In genomic region chr12:89244536-89244935, GRCh38 we compare ENCODE assay signal across 8 cellular contexts.
DNase-seq lines count a peak whose midpoint lies in the region; ATAC-seq and TF ChIP-seq lines count a peak whose summit lies in the region.

No MANE protein-coding gene starts in this region.

- BruUV-seq in IMR-90 (replicated peaks; lab: Mats Ljungman, UMichigan) = no TSS peak

- peak overlapping the region; percentile 71; the same call in 1 of the 2 replicates for H3K23ac ChIP-seq in IMR-90 (ENCODE audit: low read depth, low read length)

- H3K4me2 ChIP-seq in IMR-90 (ENCODE audit: low read depth, low read length) = peak overlapping the region; percentile 50; the same call in 1 of the 2 replicates

- peak overlapping the region; percentile 54 for H4K91ac ChIP-seq in IMR-90 (ENCODE audit: insufficient read depth, low read depth, low read length)

- CTCF ChIA-PET in IMR-90 (lab: Yijun Ruan, JAX) = interaction anchor here (0.6 to 1.5 kb wide), 3 partner anchors 11 to 127 kb away, joined by 3 to 4 read pairs (median 3); no protein-coding TSS in a partner anchor

- no peaks in the 10 kb centered on the region for H3K36me3 ChIP-seq in GM06990 (ENCODE audit: control insufficient read depth, insufficient read depth, low read length)
- H3K36me3 ChIP-seq in IMR-90 (ENCODE audit: control insufficient read depth, insufficient read depth, low read length) = no peaks in the 10 kb centered on the region

- H2AFZ ChIP-seq in IMR-90 (replicated peaks; ENCODE audit: low read length, poor library complexity) = peak overlapping the region; percentile 74

- H3K27ac Mint-ChIP-seq in activated T-helper 1 cell treated with anti-CD3 and anti-CD28 coated beads, Interleukin-12 subunit alpha, Interleukin-12 subunit beta, Interleukin-2, Interleukin-4 antibody, amounts not matched to agents 30 ng/mL and 10 ng/mL and 1 ng/mL, durations not matched to agents 14 hours and 24 hours and 36 hours = peak overlapping the region; percentile 84
- peak overlapping the region in 3 of 6 donors; percentile 56 to 77 (median 73) for H3K27ac Mint-ChIP-seq in naive B cell

- H4K5ac ChIP-seq in IMR-90 (ENCODE audit: low read depth, low read length) = peak overlapping the region; percentile 3; the same call in 1 of the 2 replicates

- H4K20me1 ChIP-seq in IMR-90 (ENCODE audit: insufficient read depth, low read length) = no peaks in the 10 kb centered on the region

- peak overlapping the region; percentile 15 for H2AK9ac ChIP-seq in IMR-90 (replicated peaks; ENCODE audit: low read depth, low read length, poor library complexity)

- H3K79me1 ChIP-seq in IMR-90 (ENCODE audit: low read depth in 1 of 2, low read length in 2 of 2) = no peaks in the 10 kb centered on the region

- H3K27me3 ChIP-seq in GM06990 (replicated peaks; ENCODE audit: control insufficient read depth, insufficient read depth, low read length) = no peaks in the 10 kb centered on the region
- H3K27me3 ChIP-seq in IMR-90 (ENCODE audit: control insufficient read depth, insufficient read depth, low read length) = no peaks in the 10 kb centered on the region

- peak overlapping the region; percentile 29 for H3K27ac ChIP-seq in IMR-90 (ENCODE audit: insufficient read depth, low read length)

- peak overlapping the region; percentile 3 to 92 for H4K8ac ChIP-seq in IMR-90 (ENCODE audit: low read depth in 2 of 2, low read length in 2 of 2)

- peaks cover 15% of the 10 kb centered on the region for H3K36me3 Mint-ChIP-seq in activated T-helper 1 cell treated with anti-CD3 and anti-CD28 coated beads, Interleukin-12 subunit alpha, Interleukin-12 subunit beta, Interleukin-2, Interleukin-4 antibody, amounts not matched to agents 30 ng/mL and 10 ng/mL and 1 ng/mL, durations not matched to agents 14 hours and 24 hours and 36 hours (ENCODE audit: low read depth)
- no peaks in the 10 kb centered on the region for H3K36me3 Mint-ChIP-seq in naive B cell

- POLR2A ChIA-PET in IMR-90 (lab: Charles Lee; ENCODE audit: unreplicated experiment) = interaction anchor here (0.9 to 2.1 kb wide), 3 partner anchors 69 to 109 kb away, joined by 4 to 16 read pairs (median 4); no protein-coding TSS in a partner anchor

- TF ChIP-seq RAD21 in IMR-90 (IDR thresholded peaks at IDR 0.05; ENCODE audit: low read length) = no peak

- DNase-seq in GM06990 (ENCODE audit: extremely low read depth, insufficient read length) (peak; percentile 48), IMR-90 (peak; percentile 64), naive B cell (peak; percentile 54), GOT3 (lab: John Stamatoyannopoulos, UW) (no peak), T-helper 9 cell (no peak)
- DNase-seq in activated T-helper 1 cell treated with anti-CD3 and anti-CD28 coated beads, Interleukin-12 subunit alpha, Interleukin-12 subunit beta, Interleukin-2, Interleukin-4 antibody, amounts not matched to agents 30 ng/mL and 10 ng/mL and 1 ng/mL, durations not matched to agents 14 hours and 24 hours and 36 hours (ENCODE audit: low spot score) = peak; percentile 45
- DNase-seq in activated CD8-positive, alpha-beta memory T cell treated with anti-CD3 and anti-CD28 coated beads, Interleukin-2, amount 50 U/mL, for 4 hours = no peak

- intact Hi-C loops in IMR-90 (cut with micrococcal nuclease) = loop anchor here (10.0 kb wide), 1 partner anchor 210 kb away; no protein-coding TSS in a partner anchor
- intact Hi-C loops in activated T-helper 1 cell treated with anti-CD3 and anti-CD28 coated beads, Interleukin-12 subunit alpha, Interleukin-12 subunit beta, Interleukin-2, Interleukin-4 antibody, amounts not matched to agents 30 ng/mL and 10 ng/mL and 1 ng/mL, durations not matched to agents 14 hours and 24 hours and 36 hours (cut with micrococcal nuclease) = loop anchor here (1.0 to 5.0 kb wide), 15 partner anchors 8 to 513 kb away; partner anchors contain the start of gene DUSP6

- H3K4me3 Mint-ChIP-seq in activated T-helper 1 cell treated with anti-CD3 and anti-CD28 coated beads, Interleukin-12 subunit alpha, Interleukin-12 subunit beta, Interleukin-2, Interleukin-4 antibody, amounts not matched to agents 30 ng/mL and 10 ng/mL and 1 ng/mL, durations not matched to agents 14 hours and 24 hours and 36 hours = peak overlapping the region; percentile 32
- peak overlapping the region in 3 of 8 donors; percentile 23 to 51 (median 40) for H3K4me3 Mint-ChIP-seq in naive B cell

- peaks cover 11% of the 10 kb centered on the region for H3K4me1 ChIP-seq in IMR-90 (ENCODE audit: control insufficient read depth, insufficient read depth, low read length)

- H2AK5ac ChIP-seq in IMR-90 (ENCODE audit: low read depth, low read length) = peak overlapping the region; percentile 24

- H3K4ac ChIP-seq in IMR-90 (ENCODE audit: low read depth, low read length) = peak overlapping the region; percentile 73

- 31% methylated on average over 2 of the region's 3 CpGs; no CpG with 5 or more reads in 1 of the 2 experiments for WGBS in IMR-90 (ENCODE audit: extremely low coverage in 2 of 2, insufficient read length in 1 of 2), 2 experiments

- no peak overlapping the region for H3K4me3 ChIP-seq in GM06990 (replicated peaks; ENCODE audit: low read depth, low read length)
- no peak overlapping the region; the same call in 1 of the 2 replicates for H3K4me3 ChIP-seq in IMR-90 (ENCODE audit: insufficient read depth, low read depth, low read length)

- no peak for TF ChIP-seq POLR2A in IMR-90 (IDR thresholded peaks at IDR 0.05; ENCODE audit: low read depth, low read length)

- H3K18ac ChIP-seq in IMR-90 (ENCODE audit: low read depth, low read length) = peak overlapping the region; percentile 40; the same call in 1 of the 2 replicates

- H2BK120ac ChIP-seq in IMR-90 (ENCODE audit: low read depth, low read length) = peak overlapping the region; percentile 87

- H3K9me1 ChIP-seq in IMR-90 (ENCODE audit: insufficient read depth, low read length) = peaks cover 8% of the 10 kb centered on the region

- no peaks in the 10 kb centered on the region for H3K9me3 ChIP-seq in IMR-90 (ENCODE audit: control insufficient read depth, insufficient read depth, low read length)

- H2BK15ac ChIP-seq in IMR-90 (ENCODE audit: low read depth, low read length) = peak overlapping the region; percentile 38

- H3K14ac ChIP-seq in IMR-90 (replicated peaks; ENCODE audit: low read depth, low read length) = peak overlapping the region; percentile 35

- peak overlapping the region; percentile 87 for H2BK5ac ChIP-seq in IMR-90 (ENCODE audit: low read depth, low read length, poor library complexity, severe bottlenecking)

- peak overlapping the region; percentile 76 for H3K56ac ChIP-seq in IMR-90 (ENCODE audit: extremely low read depth, insufficient read depth, low read length)

- H3K9ac ChIP-seq in IMR-90 (ENCODE audit: low read depth, low read length) = peak overlapping the region; percentile 1; the same call in 1 of the 2 replicates

- H2BK20ac ChIP-seq in IMR-90 (ENCODE audit: low read depth, low read length) = peak overlapping the region; percentile 95

- no peaks in the 10 kb centered on the region for H3K27me3 Mint-ChIP-seq in activated T-helper 1 cell treated with anti-CD3 and anti-CD28 coated beads, Interleukin-12 subunit alpha, Interleukin-12 subunit beta, Interleukin-2, Interleukin-4 antibody, amounts not matched to agents 30 ng/mL and 10 ng/mL and 1 ng/mL, durations not matched to agents 14 hours and 24 hours and 36 hours (ENCODE audit: insufficient read depth)
- H3K27me3 Mint-ChIP-seq in naive B cell = peaks cover 0 to 8% (median 0%) of the 10 kb centered on the region in 3 donors

- ATAC-seq in IMR-90 (ENCODE audit: low read depth) (peak; percentile 68), naive B cell (ENCODE audit: low read depth in 2 of 2) (peak; percentile 86 to 88), GM18907 (IDR thresholded peaks at IDR 0.05; ENCODE audit: unreplicated experiment) (no peak)

- TF ChIP-seq CTCF in GM06990 (IDR thresholded peaks at IDR 0.05; ENCODE audit: insufficient read depth, low read length, poor library complexity, severe bottlenecking) = no peak
- no peak for TF ChIP-seq CTCF in IMR-90 (conservative IDR thresholded peaks at IDR 0.05; ENCODE audit: low read depth, low read length)

- peaks cover 53% of the 10 kb centered on the region for H3K4me1 Mint-ChIP-seq in activated T-helper 1 cell treated with anti-CD3 and anti-CD28 coated beads, Interleukin-12 subunit alpha, Interleukin-12 subunit beta, Interleukin-2, Interleukin-4 antibody, amounts not matched to agents 30 ng/mL and 10 ng/mL and 1 ng/mL, durations not matched to agents 14 hours and 24 hours and 36 hours (ENCODE audit: low read depth)
- peaks cover 17 to 23% (median 21%) of the 10 kb centered on the region in 3 donors for H3K4me1 Mint-ChIP-seq in naive B cell

- peaks cover 24% of the 10 kb centered on the region for H3K9me3 Mint-ChIP-seq in activated T-helper 1 cell treated with anti-CD3 and anti-CD28 coated beads, Interleukin-12 subunit alpha, Interleukin-12 subunit beta, Interleukin-2, Interleukin-4 antibody, amounts not matched to agents 30 ng/mL and 10 ng/mL and 1 ng/mL, durations not matched to agents 14 hours and 24 hours and 36 hours
- peaks cover 0 to 4% (median 0%) of the 10 kb centered on the region in 7 donors for H3K9me3 Mint-ChIP-seq in naive B cell

- in situ Hi-C loops in IMR-90 (cut with MboI; ENCODE audit: low sequenced_read_pairs) = no loop called here

- dilution Hi-C loops in IMR-90 (cut with HindIII; ENCODE audit: low sequenced_read_pairs, unreplicated experiment) = no loop called here

TF ChIP-seq in IMR-90, 13 proteins besides CTCF, POLR2A, EP300 and RAD21:
- TF ChIP-seq CHD1 (IDR thresholded peaks at IDR 0.05; ENCODE audit: low read depth, low read length) (no peak), MXI1 (IDR thresholded peaks at IDR 0.05; ENCODE audit: borderline replicate concordance, low read depth, low read length) (no peak), MAFK (IDR thresholded peaks at IDR 0.05; ENCODE audit: low read depth, low read length) (no peak), CEBPB (IDR thresholded peaks at IDR 0.05; ENCODE audit: low read depth, low read length) (peak; percentile 60), SMC3 (IDR thresholded peaks at IDR 0.05; ENCODE audit: low read depth, low read length) (no peak)

Comparison
In these comparisons a context has a peak if more than half of its experiments do, and no peak if none do; other contexts are left out.
1. DNase-seq: peak in GM06990 (single experiment), IMR-90 (single experiment), activated T-helper 1 cell treated with anti-CD3 and anti-CD28 coated beads, Interleukin-12 subunit alpha, Interleukin-12 subunit beta, Interleukin-2, Interleukin-4 antibody, amounts not matched to agents 30 ng/mL and 10 ng/mL and 1 ng/mL, durations not matched to agents 14 hours and 24 hours and 36 hours (single experiment) and naive B cell (single experiment); none in GOT3 (single experiment), activated CD8-positive, alpha-beta memory T cell treated with anti-CD3 and anti-CD28 coated beads, Interleukin-2, amount 50 U/mL, for 4 hours (single experiment) and T-helper 9 cell (single experiment).